In the genomic region with DNA sequence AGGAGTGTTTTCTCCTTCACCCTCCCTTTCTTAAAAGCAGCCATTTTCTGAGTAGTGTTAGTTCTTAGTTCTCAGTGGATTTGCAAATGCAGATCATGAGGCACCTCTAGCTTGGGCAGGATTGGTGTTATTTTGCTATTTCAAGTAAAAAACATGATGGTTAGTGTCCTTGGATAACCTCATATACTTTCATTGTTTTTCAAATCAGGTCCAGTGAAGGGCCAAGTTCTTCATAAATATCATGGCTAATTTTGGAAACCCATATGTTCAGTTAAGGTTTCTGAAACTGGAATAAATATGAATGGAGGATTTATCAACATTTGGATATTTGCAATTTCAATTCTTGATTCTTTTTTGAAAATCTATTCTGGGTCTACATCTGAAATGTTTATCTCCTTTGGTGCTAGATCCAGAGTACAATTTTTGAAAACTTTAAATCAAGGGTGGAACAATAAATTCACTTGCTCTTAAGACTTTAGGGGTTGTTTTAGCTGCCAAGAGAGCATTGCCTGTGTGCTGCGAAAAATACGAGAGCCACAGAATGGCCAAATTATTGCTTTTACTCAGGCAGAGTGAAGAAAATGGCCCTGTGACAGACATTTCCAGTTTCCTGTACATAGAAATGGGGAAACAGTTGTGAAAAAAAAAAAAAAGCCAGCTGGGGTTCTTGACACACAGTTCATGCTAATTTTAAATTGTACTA, we compare ENCODE assay signal across 1 cellular context.
TF ChIP-seq lines count a peak whose summit lies in the region.

No MANE protein-coding gene starts in this region.

TF ChIP-seq in H1, 55 proteins besides CTCF, POLR2A, EP300 and RAD21:
- TF ChIP-seq TCF12 (IDR thresholded peaks at IDR 0.05; ENCODE audit: low read depth, low read length) (no peak), RNF2 (IDR thresholded peaks at IDR 0.05; ENCODE audit: borderline replicate concordance, low read depth, low read length, missing control alignments, poor library complexity, severe bottlenecking) (no peak), EZH2 (IDR thresholded peaks at IDR 0.05; ENCODE audit: low read depth, low read length, severe bottlenecking) (no peak), TAF7 (optimal IDR thresholded peaks at IDR 0.05; ENCODE audit: borderline replicate concordance, low read depth, low read length) (no peak)
TF ChIP-seq in H1: peak in this region for 0.
